ENCODE assay signal across 1 cellular context in genomic region chr4:70687821-70688794, GRCh38.
A peak's percentile ranks its signal among the peaks of the same experiment; 100 is the strongest.
TF ChIP-seq lines count a peak whose summit lies in the region.

UTP3 (plus strand) TSS chr4:70688532; CDS start chr4:70688678, 146 bp downstream.

TF ChIP-seq in HepG2, 621 proteins besides CTCF, POLR2A, EP300 and RAD21 (continued from another document and continues in another):
- TF ChIP-seq RARA (CRISPR knock-in tag; IDR thresholded peaks at IDR 0.05) (no peak), PLRG1 (conservative IDR thresholded peaks at IDR 0.05) (no peak), SRSF9 (IDR thresholded peaks at IDR 0.05; ENCODE audit: borderline replicate concordance, insufficient read depth, low read depth, low read length, poor library complexity, severe bottlenecking) (no peak), FOXJ3 (CRISPR knock-in tag; IDR thresholded peaks at IDR 0.05; ENCODE audit: borderline replicate concordance) (peak; percentile 70; the same call in 1 of the 2 replicates), SIX4 (CRISPR knock-in tag; IDR thresholded peaks at IDR 0.05) (no peak; the same call in 1 of the 2 replicates), NR2F6 (IDR thresholded peaks at IDR 0.05) (peak; percentile 36), NR2F6 (CRISPR knock-in tag; IDR thresholded peaks at IDR 0.05) (peak; percentile 68; the same call in 1 of the 2 replicates), BHLHE40 (IDR thresholded peaks at IDR 0.05; ENCODE audit: low read length) (no peak), NFYB (CRISPR knock-in tag; IDR thresholded peaks at IDR 0.05) (no peak; the same call in 1 of the 2 replicates), SP1 (IDR thresholded peaks at IDR 0.05) (no peak), SP1 (CRISPR knock-in tag; IDR thresholded peaks at IDR 0.05) (peak; percentile 83), ZBTB21 (CRISPR knock-in tag; IDR thresholded peaks at IDR 0.05) (peak; percentile 56; the same call in 1 of the 2 replicates), ZNF644 (CRISPR knock-in tag; IDR thresholded peaks at IDR 0.05; ENCODE audit: low read depth) (peak; percentile 6; the same call in 1 of the 2 replicates), MED8 (CRISPR knock-in tag; IDR thresholded peaks at IDR 0.05; ENCODE audit: insufficient replicate concordance) (peak; percentile 60), USF2 (IDR thresholded peaks at IDR 0.05; ENCODE audit: low read depth, low read length) (no peak), USF2 (CRISPR knock-in tag; IDR thresholded peaks at IDR 0.05; ENCODE audit: borderline replicate concordance) (peak; percentile 59; the same call in 1 of the 2 replicates), FOXK2 (IDR thresholded peaks at IDR 0.05) (0 out of 2 replicates have a peak, but pooled peaks have one; percentile 25), SATB2 (CRISPR knock-in tag; IDR thresholded peaks at IDR 0.05) (no peak), HIVEP1 (CRISPR knock-in tag; IDR thresholded peaks at IDR 0.05) (0 out of 2 replicates have a peak, but pooled peaks have one; percentile 42), ZNF572 (CRISPR knock-in tag; IDR thresholded peaks at IDR 0.05) (0 out of 2 replicates have a peak, but pooled peaks have one; percentile 87), MAF1 (CRISPR knock-in tag; IDR thresholded peaks at IDR 0.05; ENCODE audit: borderline replicate concordance) (no peak; the same call in 1 of the 2 replicates), ZNF788 (CRISPR knock-in tag; IDR thresholded peaks at IDR 0.05; ENCODE audit: borderline replicate concordance) (peak; percentile 96; the same call in 1 of the 2 replicates), RXRA (CRISPR knock-in tag; IDR thresholded peaks at IDR 0.05) (peak; percentile 63), ZNF780A (CRISPR knock-in tag; IDR thresholded peaks at IDR 0.05) (0 out of 2 replicates have a peak, but pooled peaks have one; percentile 10), ETV5 (CRISPR knock-in tag; IDR thresholded peaks at IDR 0.05; ENCODE audit: borderline replicate concordance) (peak; percentile 89), PITX1 (CRISPR knock-in tag; IDR thresholded peaks at IDR 0.05) (peak; percentile 87), SRSF4 (IDR thresholded peaks at IDR 0.05; ENCODE audit: low read depth, low read length, poor library complexity, severe bottlenecking) (no peak), SRSF1 (optimal IDR thresholded peaks at IDR 0.05; ENCODE audit: low read depth, low read length) (peak; percentile 55), ZNF740 (CRISPR knock-in tag; IDR thresholded peaks at IDR 0.05) (no peak; the same call in none of the 2 replicates), ZC3H4 (CRISPR knock-in tag; IDR thresholded peaks at IDR 0.05; ENCODE audit: borderline replicate concordance) (no peak), LCORL (IDR thresholded peaks at IDR 0.05) (no peak), LCORL (CRISPR knock-in tag; IDR thresholded peaks at IDR 0.05) (no peak; the same call in 1 of the 2 replicates), HMGXB3 (CRISPR knock-in tag; IDR thresholded peaks at IDR 0.05; ENCODE audit: borderline replicate concordance) (peak; percentile 79; the same call in 1 of the 2 replicates), ZNF274 (CRISPR knock-in tag; IDR thresholded peaks at IDR 0.05) (peak; percentile 67; the same call in 1 of the 2 replicates), HNRNPH1 (optimal IDR thresholded peaks at IDR 0.05; ENCODE audit: low read depth, low read length) (no peak), PRPF4 (IDR thresholded peaks at IDR 0.05; ENCODE audit: low read depth, low read length, poor library complexity, severe bottlenecking) (no peak), TCF12 (IDR thresholded peaks at IDR 0.05) (no peak), TCF12 (CRISPR knock-in tag; IDR thresholded peaks at IDR 0.05) (0 out of 2 replicates have a peak, but pooled peaks have one; percentile 26), NCOA2 (CRISPR knock-in tag; IDR thresholded peaks at IDR 0.05) (peak; percentile 69; the same call in 1 of the 2 replicates), HDAC6 (IDR thresholded peaks at IDR 0.05; ENCODE audit: low read depth, low read length) (no peak), ZNF501 (CRISPR knock-in tag; IDR thresholded peaks at IDR 0.05) (peak; percentile 93), ZNF546 (CRISPR knock-in tag; conservative IDR thresholded peaks at IDR 0.05) (no peak), XBP1 (CRISPR knock-in tag; IDR thresholded peaks at IDR 0.05) (no peak), ZNF619 (CRISPR knock-in tag; IDR thresholded peaks at IDR 0.05) (no peak; the same call in 1 of the 2 replicates), RNF2 (conservative IDR thresholded peaks at IDR 0.05; ENCODE audit: low read depth) (peak; percentile 89), ZNF136 (CRISPR knock-in tag; IDR thresholded peaks at IDR 0.05; ENCODE audit: low read depth) (no peak; the same call in 1 of the 2 replicates), SRF (IDR thresholded peaks at IDR 0.05; ENCODE audit: low read depth, low read length) (peak; percentile 79)
- TF ChIP-seq, protein P1, sequence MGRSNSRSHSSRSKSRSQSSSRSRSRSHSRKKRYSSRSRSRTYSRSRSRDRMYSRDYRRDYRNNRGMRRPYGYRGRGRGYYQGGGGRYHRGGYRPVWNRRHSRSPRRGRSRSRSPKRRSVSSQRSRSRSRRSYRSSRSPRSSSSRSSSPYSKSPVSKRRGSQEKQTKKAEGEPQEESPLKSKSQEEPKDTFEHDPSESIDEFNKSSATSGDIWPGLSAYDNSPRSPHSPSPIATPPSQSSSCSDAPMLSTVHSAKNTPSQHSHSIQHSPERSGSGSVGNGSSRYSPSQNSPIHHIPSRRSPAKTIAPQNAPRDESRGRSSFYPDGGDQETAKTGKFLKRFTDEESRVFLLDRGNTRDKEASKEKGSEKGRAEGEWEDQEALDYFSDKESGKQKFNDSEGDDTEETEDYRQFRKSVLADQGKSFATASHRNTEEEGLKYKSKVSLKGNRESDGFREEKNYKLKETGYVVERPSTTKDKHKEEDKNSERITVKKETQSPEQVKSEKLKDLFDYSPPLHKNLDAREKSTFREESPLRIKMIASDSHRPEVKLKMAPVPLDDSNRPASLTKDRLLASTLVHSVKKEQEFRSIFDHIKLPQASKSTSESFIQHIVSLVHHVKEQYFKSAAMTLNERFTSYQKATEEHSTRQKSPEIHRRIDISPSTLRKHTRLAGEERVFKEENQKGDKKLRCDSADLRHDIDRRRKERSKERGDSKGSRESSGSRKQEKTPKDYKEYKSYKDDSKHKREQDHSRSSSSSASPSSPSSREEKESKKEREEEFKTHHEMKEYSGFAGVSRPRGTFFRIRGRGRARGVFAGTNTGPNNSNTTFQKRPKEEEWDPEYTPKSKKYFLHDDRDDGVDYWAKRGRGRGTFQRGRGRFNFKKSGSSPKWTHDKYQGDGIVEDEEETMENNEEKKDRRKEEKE (IDR thresholded peaks at IDR 0.05), result no peak
- TF ChIP-seq, protein P2, sequence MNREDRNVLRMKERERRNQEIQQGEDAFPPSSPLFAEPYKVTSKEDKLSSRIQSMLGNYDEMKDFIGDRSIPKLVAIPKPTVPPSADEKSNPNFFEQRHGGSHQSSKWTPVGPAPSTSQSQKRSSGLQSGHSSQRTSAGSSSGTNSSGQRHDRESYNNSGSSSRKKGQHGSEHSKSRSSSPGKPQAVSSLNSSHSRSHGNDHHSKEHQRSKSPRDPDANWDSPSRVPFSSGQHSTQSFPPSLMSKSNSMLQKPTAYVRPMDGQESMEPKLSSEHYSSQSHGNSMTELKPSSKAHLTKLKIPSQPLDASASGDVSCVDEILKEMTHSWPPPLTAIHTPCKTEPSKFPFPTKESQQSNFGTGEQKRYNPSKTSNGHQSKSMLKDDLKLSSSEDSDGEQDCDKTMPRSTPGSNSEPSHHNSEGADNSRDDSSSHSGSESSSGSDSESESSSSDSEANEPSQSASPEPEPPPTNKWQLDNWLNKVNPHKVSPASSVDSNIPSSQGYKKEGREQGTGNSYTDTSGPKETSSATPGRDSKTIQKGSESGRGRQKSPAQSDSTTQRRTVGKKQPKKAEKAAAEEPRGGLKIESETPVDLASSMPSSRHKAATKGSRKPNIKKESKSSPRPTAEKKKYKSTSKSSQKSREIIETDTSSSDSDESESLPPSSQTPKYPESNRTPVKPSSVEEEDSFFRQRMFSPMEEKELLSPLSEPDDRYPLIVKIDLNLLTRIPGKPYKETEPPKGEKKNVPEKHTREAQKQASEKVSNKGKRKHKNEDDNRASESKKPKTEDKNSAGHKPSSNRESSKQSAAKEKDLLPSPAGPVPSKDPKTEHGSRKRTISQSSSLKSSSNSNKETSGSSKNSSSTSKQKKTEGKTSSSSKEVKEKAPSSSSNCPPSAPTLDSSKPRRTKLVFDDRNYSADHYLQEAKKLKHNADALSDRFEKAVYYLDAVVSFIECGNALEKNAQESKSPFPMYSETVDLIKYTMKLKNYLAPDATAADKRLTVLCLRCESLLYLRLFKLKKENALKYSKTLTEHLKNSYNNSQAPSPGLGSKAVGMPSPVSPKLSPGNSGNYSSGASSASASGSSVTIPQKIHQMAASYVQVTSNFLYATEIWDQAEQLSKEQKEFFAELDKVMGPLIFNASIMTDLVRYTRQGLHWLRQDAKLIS (CRISPR knock-in tag; IDR thresholded peaks at IDR 0.05), result 0 out of 2 replicates have a peak, but pooled peaks have one; percentile 14
- TF ChIP-seq, protein P3, sequence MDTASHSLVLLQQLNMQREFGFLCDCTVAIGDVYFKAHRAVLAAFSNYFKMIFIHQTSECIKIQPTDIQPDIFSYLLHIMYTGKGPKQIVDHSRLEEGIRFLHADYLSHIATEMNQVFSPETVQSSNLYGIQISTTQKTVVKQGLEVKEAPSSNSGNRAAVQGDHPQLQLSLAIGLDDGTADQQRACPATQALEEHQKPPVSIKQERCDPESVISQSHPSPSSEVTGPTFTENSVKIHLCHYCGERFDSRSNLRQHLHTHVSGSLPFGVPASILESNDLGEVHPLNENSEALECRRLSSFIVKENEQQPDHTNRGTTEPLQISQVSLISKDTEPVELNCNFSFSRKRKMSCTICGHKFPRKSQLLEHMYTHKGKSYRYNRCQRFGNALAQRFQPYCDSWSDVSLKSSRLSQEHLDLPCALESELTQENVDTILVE (CRISPR knock-in tag; IDR thresholded peaks at IDR 0.05), result peak; percentile 100
- TF ChIP-seq, protein P4, sequence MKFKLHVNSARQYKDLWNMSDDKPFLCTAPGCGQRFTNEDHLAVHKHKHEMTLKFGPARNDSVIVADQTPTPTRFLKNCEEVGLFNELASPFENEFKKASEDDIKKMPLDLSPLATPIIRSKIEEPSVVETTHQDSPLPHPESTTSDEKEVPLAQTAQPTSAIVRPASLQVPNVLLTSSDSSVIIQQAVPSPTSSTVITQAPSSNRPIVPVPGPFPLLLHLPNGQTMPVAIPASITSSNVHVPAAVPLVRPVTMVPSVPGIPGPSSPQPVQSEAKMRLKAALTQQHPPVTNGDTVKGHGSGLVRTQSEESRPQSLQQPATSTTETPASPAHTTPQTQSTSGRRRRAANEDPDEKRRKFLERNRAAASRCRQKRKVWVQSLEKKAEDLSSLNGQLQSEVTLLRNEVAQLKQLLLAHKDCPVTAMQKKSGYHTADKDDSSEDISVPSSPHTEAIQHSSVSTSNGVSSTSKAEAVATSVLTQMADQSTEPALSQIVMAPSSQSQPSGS (CRISPR knock-in tag; IDR thresholded peaks at IDR 0.05), result peak; percentile 86; the same call in 1 of the 2 replicates
- TF ChIP-seq, protein P5, sequence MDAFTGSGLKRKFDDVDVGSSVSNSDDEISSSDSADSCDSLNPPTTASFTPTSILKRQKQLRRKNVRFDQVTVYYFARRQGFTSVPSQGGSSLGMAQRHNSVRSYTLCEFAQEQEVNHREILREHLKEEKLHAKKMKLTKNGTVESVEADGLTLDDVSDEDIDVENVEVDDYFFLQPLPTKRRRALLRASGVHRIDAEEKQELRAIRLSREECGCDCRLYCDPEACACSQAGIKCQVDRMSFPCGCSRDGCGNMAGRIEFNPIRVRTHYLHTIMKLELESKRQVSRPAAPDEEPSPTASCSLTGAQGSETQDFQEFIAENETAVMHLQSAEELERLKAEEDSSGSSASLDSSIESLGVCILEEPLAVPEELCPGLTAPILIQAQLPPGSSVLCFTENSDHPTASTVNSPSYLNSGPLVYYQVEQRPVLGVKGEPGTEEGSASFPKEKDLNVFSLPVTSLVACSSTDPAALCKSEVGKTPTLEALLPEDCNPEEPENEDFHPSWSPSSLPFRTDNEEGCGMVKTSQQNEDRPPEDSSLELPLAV (CRISPR knock-in tag; conservative IDR thresholded peaks at IDR 0.05; ENCODE audit: low read depth), result no peak
